13 cellular contexts compared by ENCODE assay signal in genomic region chr4:38583102-38583501, GRCh38.
DNase-seq lines count a peak whose midpoint lies in the region; ATAC-seq and TF ChIP-seq lines count a peak whose summit lies in the region.
"Had no signal": no experiment of that assay in that cellular context is flagged by ENCODE, and none has a peak within 500 bp of the region (broad histone marks: within the 10 kb centered on the region; RNA-seq: fewer than 3 reads in every experiment).

No MANE protein-coding gene starts in this region.

- H3K9ac ChIP-seq in mesenchymal stem cell (ENCODE audit: low read length): no peak overlapping the region

- no peaks in the 10 kb centered on the region for H3K79me1 ChIP-seq in mesenchymal stem cell (replicated peaks; ENCODE audit: low read length, poor library complexity, severe bottlenecking)

- H3K4me2 ChIP-seq in mesenchymal stem cell (ENCODE audit: low read length, poor library complexity, severe bottlenecking): no peak overlapping the region

- no peak for TF ChIP-seq CTCF in esophagus squamous epithelium (IDR thresholded peaks at IDR 0.05)

- H3K4me1 ChIP-seq in mesenchymal stem cell (ENCODE audit: control insufficient read depth, insufficient read depth, low read depth, low read length): no peaks in the 10 kb centered on the region
- peaks cover 0 to 8% (median 0%) of the 10 kb centered on the region in 3 donors for H3K4me1 ChIP-seq in esophagus squamous epithelium
- H3K4me1 ChIP-seq: SJSA1 had no signal

- H3K27me3 Mint-ChIP-seq in activated naive CD4-positive, alpha-beta T cell treated with anti-CD3 and anti-CD28 coated beads, Interleukin-2, amount 10 ng/mL, durations not matched to agents 7 days and 5 days: peaks cover 11% of the 10 kb centered on the region
- peaks cover 17 to 19% of the 10 kb centered on the region in 2 donors for H3K27me3 Mint-ChIP-seq in stimulated activated naive B cell treated with anti-CD40 and anti-IgM and Interleukin-4, amounts not matched to agents 10 μg/mL and 1 μg/mL and 100 μg/mL, for 72 hours

- peaks cover 12 to 17% of the 10 kb centered on the region in 2 experiments for H3K27me3 ChIP-seq in mesenchymal stem cell (ENCODE audit: control insufficient read depth in 1 of 2, insufficient read depth in 1 of 2, low read length in 2 of 2)
- H3K27me3 ChIP-seq in esophagus squamous epithelium: no peaks in the 10 kb centered on the region
- H3K27me3 ChIP-seq: SJSA1 had no signal

- H2BK12ac ChIP-seq in mesenchymal stem cell (ENCODE audit: low read length in 2 of 2): no peak overlapping the region

- H3K36me3 ChIP-seq in mesenchymal stem cell (ENCODE audit: control insufficient read depth in 1 of 2, insufficient read depth in 2 of 2, low read depth in 1 of 2, low read length in 2 of 2) (no peaks in the 10 kb centered on the region), esophagus squamous epithelium (no peaks in the 10 kb centered on the region)
- H3K36me3 ChIP-seq: SJSA1 had no signal

- H2BK120ac ChIP-seq in mesenchymal stem cell (ENCODE audit: low read depth, low read length): no peak overlapping the region

- H3K9me3 ChIP-seq in mesenchymal stem cell (ENCODE audit: control insufficient read depth, low read length) (no peaks in the 10 kb centered on the region), esophagus squamous epithelium (no peaks in the 10 kb centered on the region)
- H3K9me3 ChIP-seq: SJSA1 had no signal

- intact Hi-C loops in esophagus squamous epithelium (cut with DNase I): no loop called here

- no peak overlapping the region for H2AFZ ChIP-seq in mesenchymal stem cell (ENCODE audit: low read depth, low read length)

- H3K27ac ChIP-seq in mesenchymal stem cell (ENCODE audit: low read length, poor library complexity, severe bottlenecking) (no peak overlapping the region), esophagus squamous epithelium (no peak overlapping the region)
- H3K27ac ChIP-seq: coronary artery, SJSA1 had no signal

- no peak for TF ChIP-seq POLR2A in esophagus squamous epithelium (IDR thresholded peaks at IDR 0.05)

- no peak overlapping the region for H2BK5ac ChIP-seq in mesenchymal stem cell (ENCODE audit: low read depth, low read length, poor library complexity, severe bottlenecking)

- WGBS in mesenchymal stem cell: 77% methylated on average over 2 of the region's 2 CpGs
- WGBS in esophagus squamous epithelium, 2 donors: 39 to 50% methylated on average over 2 of the region's 2 CpGs

- no peak overlapping the region for H3K23ac ChIP-seq in mesenchymal stem cell (ENCODE audit: low read length in 2 of 2)

- H2AK5ac ChIP-seq in mesenchymal stem cell (ENCODE audit: low read length, severe bottlenecking): no peak overlapping the region

- peaks cover 7% of the 10 kb centered on the region for H3K9me3 Mint-ChIP-seq in activated naive CD4-positive, alpha-beta T cell treated with anti-CD3 and anti-CD28 coated beads, Interleukin-2, amount 10 ng/mL, durations not matched to agents 7 days and 5 days
- peaks cover 3 to 4% of the 10 kb centered on the region in 2 donors for H3K9me3 Mint-ChIP-seq in stimulated activated naive B cell treated with anti-CD40 and anti-IgM and Interleukin-4, amounts not matched to agents 10 μg/mL and 1 μg/mL and 100 μg/mL, for 72 hours

- no peak overlapping the region for H2BK15ac ChIP-seq in mesenchymal stem cell (ENCODE audit: low read depth, poor library complexity, severe bottlenecking)

- H3K4me3 Mint-ChIP-seq in activated naive CD4-positive, alpha-beta T cell treated with anti-CD3 and anti-CD28 coated beads, Interleukin-2, amount 10 ng/mL, durations not matched to agents 7 days and 5 days: no peak overlapping the region
- H3K4me3 Mint-ChIP-seq in stimulated activated naive B cell treated with anti-CD40 and anti-IgM and Interleukin-4, amounts not matched to agents 10 μg/mL and 1 μg/mL and 100 μg/mL, for 72 hours: no peak overlapping the region
- H3K4me3 Mint-ChIP-seq: IgD-negative memory B cell had no signal

- H3K4me1 Mint-ChIP-seq in activated naive CD4-positive, alpha-beta T cell treated with anti-CD3 and anti-CD28 coated beads, Interleukin-2, amount 10 ng/mL, durations not matched to agents 7 days and 5 days: peaks cover 4% of the 10 kb centered on the region
- H3K4me1 Mint-ChIP-seq in stimulated activated naive B cell treated with anti-CD40 and anti-IgM and Interleukin-4, amounts not matched to agents 10 μg/mL and 1 μg/mL and 100 μg/mL, for 72 hours: peaks cover 7 to 11% of the 10 kb centered on the region in 2 donors

- no peak overlapping the region for H3K4me3 ChIP-seq in mesenchymal stem cell (ENCODE audit: insufficient read depth in 1 of 2, low read depth in 1 of 2, low read length in 2 of 2)
- no peak overlapping the region for H3K4me3 ChIP-seq in esophagus squamous epithelium
- H3K4me3 ChIP-seq: coronary artery, SJSA1 had no signal

- H3K27ac Mint-ChIP-seq in activated naive CD4-positive, alpha-beta T cell treated with anti-CD3 and anti-CD28 coated beads, Interleukin-2, amount 10 ng/mL, durations not matched to agents 7 days and 5 days: no peak overlapping the region
- no peak overlapping the region for H3K27ac Mint-ChIP-seq in stimulated activated naive B cell treated with anti-CD40 and anti-IgM and Interleukin-4, amounts not matched to agents 10 μg/mL and 1 μg/mL and 100 μg/mL, for 72 hours
- H3K27ac Mint-ChIP-seq: IgD-negative memory B cell had no signal

- DNase-seq in activated naive CD4-positive, alpha-beta T cell treated with Interleukin-2 at 50 U/mL for 16 hours: peak; percentile 41
- no peak for DNase-seq in activated naive CD4-positive, alpha-beta T cell treated with anti-CD3 and anti-CD28 coated beads, Interleukin-2, amount 10 ng/mL, durations not matched to agents 7 days and 5 days
- DNase-seq in activated CD4-positive, alpha-beta T cell treated with anti-CD3 and anti-CD28 coated beads, Interleukin-2, amount 50 U/mL, for 1 hour: peak; percentile 3
- DNase-seq in mesenchymal stem cell (peak; percentile 34), esophagus squamous epithelium (lab: John Stamatoyannopoulos, UW) (no peak), DMS 273 treated with DMSO at 0.1 percent for 48 hours (lab: John Stamatoyannopoulos, UW) (no peak), superior temporal gyrus (ENCODE audit: extremely low spot score) (no peak)
- DNase-seq in stimulated activated naive B cell treated with anti-CD40 and anti-IgM and Interleukin-4, amounts not matched to agents 10 μg/mL and 1 μg/mL and 100 μg/mL, for 72 hours: no peak
- DNase-seq: H7, NCI-H226 had no signal

- no peak overlapping the region for H4K91ac ChIP-seq in mesenchymal stem cell (ENCODE audit: low read length)

- ATAC-seq in stimulated activated naive B cell treated with anti-CD40 and anti-IgM and Interleukin-4, amounts not matched to agents 10 μg/mL and 1 μg/mL and 100 μg/mL, for 72 hours (replicated peaks): peak; percentile 65 to 86

- no peaks in the 10 kb centered on the region for H3K36me3 Mint-ChIP-seq in activated naive CD4-positive, alpha-beta T cell treated with anti-CD3 and anti-CD28 coated beads, Interleukin-2, amount 10 ng/mL, durations not matched to agents 7 days and 5 days
- H3K36me3 Mint-ChIP-seq in stimulated activated naive B cell treated with anti-CD40 and anti-IgM and Interleukin-4, amounts not matched to agents 10 μg/mL and 1 μg/mL and 100 μg/mL, for 72 hours: no peaks in the 10 kb centered on the region

- CTCF ChIA-PET in activated naive CD4-positive, alpha-beta T cell treated with anti-CD3 and anti-CD28 coated beads, Interleukin-2, amount 10 ng/mL, durations not matched to agents 7 days and 5 days (lab: Charles Lee): no interaction called here

- H4K8ac ChIP-seq in mesenchymal stem cell (ENCODE audit: low read length): no peak overlapping the region

- no peak overlapping the region for H3K14ac ChIP-seq in mesenchymal stem cell (ENCODE audit: low read length in 2 of 2)

- H3K18ac ChIP-seq in mesenchymal stem cell (ENCODE audit: low read depth in 1 of 2, low read length in 2 of 2): no peak overlapping the region

- no peak overlapping the region for H3K4ac ChIP-seq in mesenchymal stem cell (ENCODE audit: low read depth in 1 of 2, low read length in 2 of 2)

Comparison
In these comparisons a context has a peak if more than half of its experiments do, and no peak if none do; other contexts are left out.
1. DNase-seq: peak in activated naive CD4-positive, alpha-beta T cell treated with Interleukin-2 at 50 U/mL for 16 hours (single experiment), activated CD4-positive, alpha-beta T cell treated with anti-CD3 and anti-CD28 coated beads, Interleukin-2, amount 50 U/mL, for 1 hour (single experiment) and mesenchymal stem cell (single experiment); none in activated naive CD4-positive, alpha-beta T cell treated with anti-CD3 and anti-CD28 coated beads, Interleukin-2, amount 10 ng/mL, durations not matched to agents 7 days and 5 days (single experiment), stimulated activated naive B cell treated with anti-CD40 and anti-IgM and Interleukin-4, amounts not matched to agents 10 μg/mL and 1 μg/mL and 100 μg/mL, for 72 hours (single experiment), esophagus squamous epithelium (single experiment), DMS 273 treated with DMSO at 0.1 percent for 48 hours (single experiment) and superior temporal gyrus (single experiment).